Comparison of ENCODE assay signal across 22 cellular contexts in genomic region chr7:50149364-50149763, GRCh38. TPM values are rescaled to one million over a fixed set of nuclear protein-coding genes. Genes with fewer than 3 reads are reported as not detected.
DNase-seq lines count a peak whose midpoint lies in the region; ATAC-seq lines count a peak whose summit lies in the region.
"Had no signal": no experiment of that assay in that cellular context is flagged by ENCODE, and none has a peak within 500 bp of the region (broad histone marks: within the 10 kb centered on the region; RNA-seq: fewer than 3 reads in every experiment).

No MANE protein-coding gene starts in this region.

- no peaks in the 10 kb centered on the region for H3K36me3 Mint-ChIP-seq in IgD-negative memory B cell
- no peaks in the 10 kb centered on the region for H3K36me3 Mint-ChIP-seq in activated T-helper 2 cell treated with anti-CD3 and anti-CD28 coated beads, Interferon-gamma antibody, Interleukin-2, Interleukin-4, amounts not matched to agents 10 μg/mL and 5 μg/mL and 100 μg/mL, durations not matched to agents 14 hours and 24 hours and 36 hours (ENCODE audit: low read depth)
- H3K36me3 Mint-ChIP-seq in stimulated activated effector memory CD8-positive, alpha-beta T cell treated with anti-CD3 and anti-CD28 coated beads, Interleukin-12 subunit alpha, Interleukin-12 subunit beta, amount 100 ng/mL, for 72 hours = no peaks in the 10 kb centered on the region

- intact Hi-C loops in activated T-helper 2 cell treated with anti-CD3 and anti-CD28 coated beads, Interferon-gamma antibody, Interleukin-2, Interleukin-4, amounts not matched to agents 10 μg/mL and 5 μg/mL and 100 μg/mL, durations not matched to agents 14 hours and 24 hours and 36 hours (cut with micrococcal nuclease) = loop anchor here (5.0 to 10.0 kb wide), 3 partner anchors 248 to 975 kb away; no protein-coding TSS in a partner anchor

- H3K4me1 Mint-ChIP-seq in IgD-negative memory B cell = peaks cover 53 to 72% (median 60%) of the 10 kb centered on the region in 3 donors
- peaks cover 75% of the 10 kb centered on the region for H3K4me1 Mint-ChIP-seq in activated T-helper 2 cell treated with anti-CD3 and anti-CD28 coated beads, Interferon-gamma antibody, Interleukin-2, Interleukin-4, amounts not matched to agents 10 μg/mL and 5 μg/mL and 100 μg/mL, durations not matched to agents 14 hours and 24 hours and 36 hours (ENCODE audit: low read depth)
- H3K4me1 Mint-ChIP-seq in stimulated activated effector memory CD8-positive, alpha-beta T cell treated with anti-CD3 and anti-CD28 coated beads, Interleukin-12 subunit alpha, Interleukin-12 subunit beta, amount 100 ng/mL, for 72 hours = peaks cover 7% of the 10 kb centered on the region

- H3K9me3 Mint-ChIP-seq in IgD-negative memory B cell = no peaks in the 10 kb centered on the region
- no peaks in the 10 kb centered on the region for H3K9me3 Mint-ChIP-seq in activated T-helper 2 cell treated with anti-CD3 and anti-CD28 coated beads, Interferon-gamma antibody, Interleukin-2, Interleukin-4, amounts not matched to agents 10 μg/mL and 5 μg/mL and 100 μg/mL, durations not matched to agents 14 hours and 24 hours and 36 hours
- no peaks in the 10 kb centered on the region for H3K9me3 Mint-ChIP-seq in stimulated activated effector memory CD8-positive, alpha-beta T cell treated with anti-CD3 and anti-CD28 coated beads, Interleukin-12 subunit alpha, Interleukin-12 subunit beta, amount 100 ng/mL, for 72 hours

- H3K27me3 Mint-ChIP-seq in IgD-negative memory B cell = no peaks in the 10 kb centered on the region
- H3K27me3 Mint-ChIP-seq in activated T-helper 2 cell treated with anti-CD3 and anti-CD28 coated beads, Interferon-gamma antibody, Interleukin-2, Interleukin-4, amounts not matched to agents 10 μg/mL and 5 μg/mL and 100 μg/mL, durations not matched to agents 14 hours and 24 hours and 36 hours (ENCODE audit: low read depth) = no peaks in the 10 kb centered on the region

- ATAC-seq in stimulated activated effector memory CD8-positive, alpha-beta T cell treated with anti-CD3 and anti-CD28 coated beads, Interleukin-12 subunit alpha, Interleukin-12 subunit beta, amount 100 ng/mL, for 72 hours = no peak
- ATAC-seq: right cardiac atrium had no signal

- peak overlapping the region; percentile 33 to 96 (median 41) for H3K27ac Mint-ChIP-seq in IgD-negative memory B cell
- H3K27ac Mint-ChIP-seq in activated T-helper 2 cell treated with anti-CD3 and anti-CD28 coated beads, Interferon-gamma antibody, Interleukin-2, Interleukin-4, amounts not matched to agents 10 μg/mL and 5 μg/mL and 100 μg/mL, durations not matched to agents 14 hours and 24 hours and 36 hours = peak overlapping the region; percentile 43
- peak overlapping the region; percentile 56 for H3K27ac Mint-ChIP-seq in stimulated activated effector memory CD8-positive, alpha-beta T cell treated with anti-CD3 and anti-CD28 coated beads, Interleukin-12 subunit alpha, Interleukin-12 subunit beta, amount 100 ng/mL, for 72 hours

- DNase-seq in activated CD4-positive, alpha-beta T cell treated with anti-CD3 and anti-CD28 coated beads, Interleukin-2, amount 50 U/mL, for 1 hour = peak; percentile 31
- no peak for DNase-seq in activated CD4-positive, alpha-beta T cell treated with anti-CD3 and anti-CD28 coated beads for 4 hours
- no peak for DNase-seq in activated T-helper 2 cell treated with anti-CD3 and anti-CD28 coated beads, Interferon-gamma antibody, Interleukin-2, Interleukin-4, amounts not matched to agents 10 μg/mL and 5 μg/mL and 100 μg/mL, durations not matched to agents 14 hours and 24 hours and 36 hours (ENCODE audit: low spot score)
- DNase-seq in stimulated activated effector memory CD8-positive, alpha-beta T cell treated with anti-CD3 and anti-CD28 coated beads, Interleukin-12 subunit alpha, Interleukin-12 subunit beta, amount 100 ng/mL, for 72 hours (ENCODE audit: low spot score in 2 of 2) = no peak
- DNase-seq in germinal center (ENCODE audit: low spot score) (no peak), HuH-7.5 (ENCODE audit: low spot score) (no peak)
- no peak for DNase-seq in stimulated activated CD4-positive, alpha-beta T cell treated with anti-CD3 and anti-CD28 coated beads, Interleukin-4, amount 100 ng/mL, for 1 hour
- DNase-seq: activated effector memory CD4-positive, alpha-beta T cell treated with Interleukin-2 at 50 U/mL for 16 hours; COR-L47; cortex of kidney; EL; erythroblast; left ventricle myocardium inferior; right cardiac atrium; SIG-M5; uterus had no signal

- H3K4me3 Mint-ChIP-seq in IgD-negative memory B cell = peak overlapping the region in 3 of 4 donors; percentile 0 to 63 (median 4)
- H3K4me3 Mint-ChIP-seq in activated T-helper 2 cell treated with anti-CD3 and anti-CD28 coated beads, Interferon-gamma antibody, Interleukin-2, Interleukin-4, amounts not matched to agents 10 μg/mL and 5 μg/mL and 100 μg/mL, durations not matched to agents 14 hours and 24 hours and 36 hours (ENCODE audit: low read depth) = no peak overlapping the region
- no peak overlapping the region for H3K4me3 Mint-ChIP-seq in stimulated activated effector memory CD8-positive, alpha-beta T cell treated with anti-CD3 and anti-CD28 coated beads, Interleukin-12 subunit alpha, Interleukin-12 subunit beta, amount 100 ng/mL, for 72 hours

RNA-seq across cellular contexts. Expression of gene ZPBP, which starts 56.3 kb away (rescaled TPM):
- not detected for polyA plus RNA-seq in IgD-negative memory B cell
- not detected in 2 replicates for total RNA-seq in activated T-helper 2 cell treated with anti-CD3 and anti-CD28 coated beads, Interferon-gamma antibody, Interleukin-2, Interleukin-4, amounts not matched to agents 10 μg/mL and 5 μg/mL and 100 μg/mL, durations not matched to agents 14 hours and 24 hours and 36 hours
- total RNA-seq: glomerular endothelial cell, left ventricle myocardium inferior, M059J, mucosa of gallbladder, osteoblast, right cardiac atrium, subcutaneous adipose tissue had no signal
- polyA plus RNA-seq: right cardiac atrium had no signal

Comparison
In these comparisons a context has a peak if more than half of its experiments do, and no peak if none do; other contexts are left out.
1. H3K4me3 Mint-ChIP-seq: peak in IgD-negative memory B cell (3 of 4); none in activated T-helper 2 cell treated with anti-CD3 and anti-CD28 coated beads, Interferon-gamma antibody, Interleukin-2, Interleukin-4, amounts not matched to agents 10 μg/mL and 5 μg/mL and 100 μg/mL, durations not matched to agents 14 hours and 24 hours and 36 hours (single experiment) and stimulated activated effector memory CD8-positive, alpha-beta T cell treated with anti-CD3 and anti-CD28 coated beads, Interleukin-12 subunit alpha, Interleukin-12 subunit beta, amount 100 ng/mL, for 72 hours (single experiment).
2. Peak in every context shown above with its lines, with median percentiles within 50 percentile points of each other: H3K27ac Mint-ChIP-seq.